In the genomic region with DNA sequence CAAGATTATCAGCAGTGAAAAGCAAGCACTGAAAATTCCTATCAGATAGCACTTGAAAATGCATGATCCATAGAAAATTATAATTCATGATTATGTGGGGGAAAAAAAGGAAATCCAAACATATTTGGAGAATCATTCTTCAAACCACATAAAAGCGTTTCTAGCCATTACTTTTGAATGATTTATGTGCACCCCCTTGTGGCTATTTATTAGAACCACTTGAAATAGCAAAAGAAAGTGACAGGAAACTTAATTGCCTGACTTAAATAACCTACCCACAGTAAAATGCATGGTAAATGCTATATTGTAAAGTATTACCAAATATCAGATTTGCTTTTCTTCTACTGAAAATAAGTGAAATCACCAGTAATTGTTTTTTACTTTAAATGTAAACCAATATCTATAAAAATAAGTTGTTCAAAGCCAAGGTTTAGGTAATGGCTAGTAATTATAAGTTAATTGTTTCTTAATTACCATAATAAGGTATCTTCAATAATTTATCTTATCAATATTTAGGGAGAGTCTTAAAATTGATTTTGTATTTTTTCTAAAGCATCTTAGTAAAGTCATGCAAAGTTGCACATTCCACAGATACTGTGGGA, we compare ENCODE assay signal across 8 cellular contexts.
DNase-seq lines count a peak whose midpoint lies in the region; ATAC-seq, FAIRE-seq and TF ChIP-seq lines count a peak whose summit lies in the region.

No MANE protein-coding gene starts in this region.

- no peaks in the 10 kb centered on the region for H3K36me3 ChIP-seq in adipocyte (ENCODE audit: control insufficient read depth, insufficient read depth, low read length, severe bottlenecking)
- no peaks in the 10 kb centered on the region for H3K36me3 ChIP-seq in kidney (ENCODE audit: control insufficient read depth in 1 of 2, insufficient read depth in 2 of 2, low read length in 2 of 2)
- H3K36me3 ChIP-seq in CD4-positive, alpha-beta memory T cell (ENCODE audit: insufficient read depth, low read length), result no peaks in the 10 kb centered on the region

- POLR2A ChIA-PET in AG04450 (lab: Yijun Ruan, JAX), result no interaction called here
- POLR2A ChIA-PET in CD4-positive, alpha-beta memory T cell (lab: Charles Lee; ENCODE audit: partially characterized antibody), result no interaction called here

- H3K27ac Mint-ChIP-seq in CD4-positive, alpha-beta memory T cell, result no peak overlapping the region

- H3K4me3 ChIP-seq in AG04450 (ENCODE audit: low read depth, low read length) (no peak overlapping the region), adipocyte (ENCODE audit: low read length) (no peak overlapping the region), kidney (ENCODE audit: low read length in 2 of 2) (no peak overlapping the region)
- no peak overlapping the region for H3K4me3 ChIP-seq in CD4-positive, alpha-beta memory T cell (ENCODE audit: low read length in 2 of 2)

- H3K9me3 ChIP-seq in AG04450 (ENCODE audit: control insufficient read depth, insufficient read depth, low read length), result no peaks in the 10 kb centered on the region
- no peaks in the 10 kb centered on the region for H3K9me3 ChIP-seq in adipocyte (ENCODE audit: control insufficient read depth, low read length)
- no peaks in the 10 kb centered on the region for H3K9me3 ChIP-seq in kidney (ENCODE audit: control insufficient read depth in 1 of 2, low read length in 2 of 2)
- H3K9me3 ChIP-seq in CD4-positive, alpha-beta memory T cell (ENCODE audit: control insufficient read depth in 1 of 2, low read length in 2 of 2), result no peaks in the 10 kb centered on the region

- H3K27ac ChIP-seq in AG04450 (ENCODE audit: low read depth, low read length) (no peak overlapping the region), kidney (ENCODE audit: low read depth in 2 of 2, low read length in 2 of 2) (no peak overlapping the region)
- H3K27ac ChIP-seq in CD4-positive, alpha-beta memory T cell (ENCODE audit: low read depth, low read length), result no peak overlapping the region

- H3K9ac ChIP-seq in adipocyte (ENCODE audit: low read length) (no peak overlapping the region), kidney (ENCODE audit: low read length in 2 of 2) (no peak overlapping the region)

- no peaks in the 10 kb centered on the region for H3K4me1 Mint-ChIP-seq in CD4-positive, alpha-beta memory T cell

- H3K27me3 ChIP-seq in AG04450 (ENCODE audit: control insufficient read depth, insufficient read depth, low read length) (no peaks in the 10 kb centered on the region), adipocyte (replicated peaks; ENCODE audit: control insufficient read depth, insufficient read depth, low read length) (no peaks in the 10 kb centered on the region)
- H3K27me3 ChIP-seq in CD4-positive, alpha-beta memory T cell (ENCODE audit: insufficient read depth, low read length), result no peaks in the 10 kb centered on the region

- H3K4me1 ChIP-seq in adipocyte (ENCODE audit: control insufficient read depth, insufficient read depth, low read length) (no peaks in the 10 kb centered on the region), kidney (ENCODE audit: control insufficient read depth in 1 of 2, insufficient read depth in 1 of 2, low read depth in 1 of 2, low read length in 2 of 2) (peaks cover 0 to 3% of the 10 kb centered on the region in 2 donors)
- H3K4me1 ChIP-seq in CD4-positive, alpha-beta memory T cell (ENCODE audit: insufficient read depth, low read length), result no peaks in the 10 kb centered on the region

- ATAC-seq in GM19043 (IDR thresholded peaks at IDR 0.05; ENCODE audit: low read depth, unreplicated experiment) (peak; percentile 65), GM19023 (IDR thresholded peaks at IDR 0.05; ENCODE audit: unreplicated experiment) (no peak)

- no peak overlapping the region for H3K4me3 Mint-ChIP-seq in CD4-positive, alpha-beta memory T cell

- H3K9me3 Mint-ChIP-seq in CD4-positive, alpha-beta memory T cell, result peaks cover 0 to 6% (median 2%) of the 10 kb centered on the region in 8 donors

- H3K36me3 Mint-ChIP-seq in CD4-positive, alpha-beta memory T cell, result no peaks in the 10 kb centered on the region

- intact Hi-C loops in kidney (cut with DNase I), result loop anchor here (5.0 kb wide), 1 partner anchor 163 kb away; no protein-coding TSS in a partner anchor
- intact Hi-C loops in CD4-positive, alpha-beta memory T cell (cut with micrococcal nuclease), result no loop called here

- DNase-seq in AG04450 (ENCODE audit: low read depth, low spot score) (no peak), NCI-H2081 treated with DMSO at 0.1 percent for 48 hours (lab: John Stamatoyannopoulos, UW) (peak; percentile 26), adipocyte (ENCODE audit: low read depth) (peak; percentile 88), kidney (no peak), mesenteric fat pad (ENCODE audit: low spot score) (no peak)
- no peak for DNase-seq in CD4-positive, alpha-beta memory T cell

- TF ChIP-seq CTCF in AG04450 (IDR thresholded peaks at IDR 0.05; ENCODE audit: low read depth, low read length) (peak; percentile 64), kidney (IDR thresholded peaks at IDR 0.05; ENCODE audit: borderline replicate concordance, extremely low read depth, insufficient read depth) (peak; percentile 43)

- no peaks in the 10 kb centered on the region for H3K27me3 Mint-ChIP-seq in CD4-positive, alpha-beta memory T cell

- CTCF ChIA-PET in AG04450 (lab: Charles Lee), result interaction anchor here (0.7 to 2.8 kb wide), 5 partner anchors 10 to 278 kb away, joined by 3 to 36 read pairs (median 15); no protein-coding TSS in a partner anchor
- CTCF ChIA-PET in CD4-positive, alpha-beta memory T cell (lab: Charles Lee; ENCODE audit: partially characterized antibody), result no interaction called here

- FAIRE-seq in kidney (lab: Jason Lieb, UNC), result peak; percentile 94

Comparison
In these comparisons a context has a peak if more than half of its experiments do, and no peak if none do; other contexts are left out.
1. DNase-seq: peak in NCI-H2081 treated with DMSO at 0.1 percent for 48 hours (single experiment) and adipocyte (single experiment); none in AG04450 (single experiment), kidney (single experiment), CD4-positive, alpha-beta memory T cell (0 of 5) and mesenteric fat pad (single experiment).